In the genomic region with DNA sequence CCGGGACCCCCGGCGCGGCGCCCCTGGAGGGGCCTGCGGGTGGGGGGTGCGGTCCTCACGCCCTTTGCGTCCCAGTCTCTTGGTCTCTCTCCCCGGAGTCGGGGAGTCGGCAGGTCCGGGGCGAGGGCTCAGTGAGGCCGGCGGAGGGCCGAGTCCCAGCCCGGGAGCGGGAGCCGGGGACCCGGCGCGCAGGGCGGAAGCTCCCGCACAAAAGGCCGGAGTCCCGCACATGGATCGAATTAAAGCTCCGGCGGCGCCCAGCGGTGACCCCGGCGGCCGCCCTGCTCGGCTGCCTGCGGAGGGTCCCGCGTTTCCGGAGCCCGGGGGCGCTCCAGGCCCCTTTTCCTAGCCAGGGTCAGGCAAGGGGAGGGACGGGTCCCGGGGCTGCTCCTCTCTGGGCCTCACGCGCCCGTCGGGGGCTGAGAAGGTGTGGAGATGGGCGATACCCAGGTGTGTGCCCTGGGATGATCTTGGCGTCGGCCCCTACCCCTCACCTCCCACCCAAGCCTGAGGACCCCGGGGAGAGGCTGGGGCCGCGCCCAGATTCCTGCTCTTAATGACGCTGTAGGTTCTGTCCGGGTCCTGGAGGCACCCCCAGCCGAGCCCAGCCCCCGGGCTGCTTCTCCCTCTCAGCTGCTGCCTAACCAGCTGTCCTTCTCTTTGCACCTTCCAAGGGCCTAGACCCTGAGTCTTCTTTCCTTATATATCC, we compare ENCODE assay signal across 1 cellular context.
A peak's percentile ranks its signal among the peaks of the same experiment; 100 is the strongest.
TF ChIP-seq lines count a peak whose summit lies in the region.

No MANE protein-coding gene starts in this region.

TF ChIP-seq in HepG2, 621 proteins besides CTCF, POLR2A, EP300 and RAD21 (continued from another document and continues in another):
- TF ChIP-seq, protein P1, sequence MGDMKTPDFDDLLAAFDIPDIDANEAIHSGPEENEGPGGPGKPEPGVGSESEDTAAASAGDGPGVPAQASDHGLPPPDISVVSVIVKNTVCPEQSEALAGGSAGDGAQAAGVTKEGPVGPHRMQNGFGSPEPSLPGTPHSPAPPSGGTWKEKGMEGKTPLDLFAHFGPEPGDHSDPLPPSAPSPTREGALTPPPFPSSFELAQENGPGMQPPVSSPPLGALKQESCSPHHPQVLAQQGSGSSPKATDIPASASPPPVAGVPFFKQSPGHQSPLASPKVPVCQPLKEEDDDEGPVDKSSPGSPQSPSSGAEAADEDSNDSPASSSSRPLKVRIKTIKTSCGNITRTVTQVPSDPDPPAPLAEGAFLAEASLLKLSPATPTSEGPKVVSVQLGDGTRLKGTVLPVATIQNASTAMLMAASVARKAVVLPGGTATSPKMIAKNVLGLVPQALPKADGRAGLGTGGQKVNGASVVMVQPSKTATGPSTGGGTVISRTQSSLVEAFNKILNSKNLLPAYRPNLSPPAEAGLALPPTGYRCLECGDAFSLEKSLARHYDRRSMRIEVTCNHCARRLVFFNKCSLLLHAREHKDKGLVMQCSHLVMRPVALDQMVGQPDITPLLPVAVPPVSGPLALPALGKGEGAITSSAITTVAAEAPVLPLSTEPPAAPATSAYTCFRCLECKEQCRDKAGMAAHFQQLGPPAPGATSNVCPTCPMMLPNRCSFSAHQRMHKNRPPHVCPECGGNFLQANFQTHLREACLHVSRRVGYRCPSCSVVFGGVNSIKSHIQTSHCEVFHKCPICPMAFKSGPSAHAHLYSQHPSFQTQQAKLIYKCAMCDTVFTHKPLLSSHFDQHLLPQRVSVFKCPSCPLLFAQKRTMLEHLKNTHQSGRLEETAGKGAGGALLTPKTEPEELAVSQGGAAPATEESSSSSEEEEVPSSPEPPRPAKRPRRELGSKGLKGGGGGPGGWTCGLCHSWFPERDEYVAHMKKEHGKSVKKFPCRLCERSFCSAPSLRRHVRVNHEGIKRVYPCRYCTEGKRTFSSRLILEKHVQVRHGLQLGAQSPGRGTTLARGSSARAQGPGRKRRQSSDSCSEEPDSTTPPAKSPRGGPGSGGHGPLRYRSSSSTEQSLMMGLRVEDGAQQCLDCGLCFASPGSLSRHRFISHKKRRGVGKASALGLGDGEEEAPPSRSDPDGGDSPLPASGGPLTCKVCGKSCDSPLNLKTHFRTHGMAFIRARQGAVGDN (CRISPR knock-in tag; IDR thresholded peaks at IDR 0.05) = peak; percentile 71
- TF ChIP-seq DMAP1 (CRISPR knock-in tag; IDR thresholded peaks at IDR 0.05) (0 out of 2 replicates have a peak, but pooled peaks have one; percentile 26), KDM6A (CRISPR knock-in tag; IDR thresholded peaks at IDR 0.05; ENCODE audit: low read depth) (no peak), HCFC1 (IDR thresholded peaks at IDR 0.05; ENCODE audit: low read depth, low read length) (no peak), MED13 (CRISPR knock-in tag; IDR thresholded peaks at IDR 0.05) (no peak), SNRNP70 (IDR thresholded peaks at IDR 0.05; ENCODE audit: low read depth, low read length) (no peak), ZNF484 (CRISPR knock-in tag; IDR thresholded peaks at IDR 0.05; ENCODE audit: borderline replicate concordance, low read depth) (no peak), PAX8 (CRISPR knock-in tag; IDR thresholded peaks at IDR 0.05; ENCODE audit: borderline replicate concordance) (no peak), ONECUT2 (CRISPR knock-in tag; IDR thresholded peaks at IDR 0.05) (no peak), ZNF430 (CRISPR knock-in tag; IDR thresholded peaks at IDR 0.05) (no peak), ZFP36 (IDR thresholded peaks at IDR 0.05; ENCODE audit: borderline replicate concordance, low read depth, low read length, partially characterized antibody) (no peak), CCDC6 (CRISPR knock-in tag; IDR thresholded peaks at IDR 0.05) (no peak), ZNF431 (CRISPR knock-in tag; IDR thresholded peaks at IDR 0.05; ENCODE audit: borderline replicate concordance, low read depth) (no peak), ZNF331 (CRISPR knock-in tag; IDR thresholded peaks at IDR 0.05) (no peak), RFXAP (CRISPR knock-in tag; IDR thresholded peaks at IDR 0.05; ENCODE audit: borderline replicate concordance) (no peak), ZNF20 (CRISPR knock-in tag; IDR thresholded peaks at IDR 0.05) (no peak), ZNF878 (CRISPR knock-in tag; IDR thresholded peaks at IDR 0.05) (no peak), TCF7 (IDR thresholded peaks at IDR 0.05; ENCODE audit: low read depth) (no peak), BHLHE40 (IDR thresholded peaks at IDR 0.05; ENCODE audit: low read length) (no peak), HNRNPLL (IDR thresholded peaks at IDR 0.05; ENCODE audit: low read depth, low read length, poor library complexity, severe bottlenecking) (peak; percentile 53), ZFX (CRISPR knock-in tag; IDR thresholded peaks at IDR 0.05; ENCODE audit: low read depth) (peak; percentile 64), REL (CRISPR knock-in tag; conservative IDR thresholded peaks at IDR 0.05) (no peak), MYC (CRISPR knock-in tag; IDR thresholded peaks at IDR 0.05; ENCODE audit: borderline replicate concordance) (peak; percentile 38; the same call in 1 of the 2 replicates), AKAP8 (CRISPR knock-in tag; IDR thresholded peaks at IDR 0.05) (no peak), IRX3 (CRISPR knock-in tag; IDR thresholded peaks at IDR 0.05; ENCODE audit: borderline replicate concordance, low read depth) (no peak)
- TF ChIP-seq, protein P2, sequence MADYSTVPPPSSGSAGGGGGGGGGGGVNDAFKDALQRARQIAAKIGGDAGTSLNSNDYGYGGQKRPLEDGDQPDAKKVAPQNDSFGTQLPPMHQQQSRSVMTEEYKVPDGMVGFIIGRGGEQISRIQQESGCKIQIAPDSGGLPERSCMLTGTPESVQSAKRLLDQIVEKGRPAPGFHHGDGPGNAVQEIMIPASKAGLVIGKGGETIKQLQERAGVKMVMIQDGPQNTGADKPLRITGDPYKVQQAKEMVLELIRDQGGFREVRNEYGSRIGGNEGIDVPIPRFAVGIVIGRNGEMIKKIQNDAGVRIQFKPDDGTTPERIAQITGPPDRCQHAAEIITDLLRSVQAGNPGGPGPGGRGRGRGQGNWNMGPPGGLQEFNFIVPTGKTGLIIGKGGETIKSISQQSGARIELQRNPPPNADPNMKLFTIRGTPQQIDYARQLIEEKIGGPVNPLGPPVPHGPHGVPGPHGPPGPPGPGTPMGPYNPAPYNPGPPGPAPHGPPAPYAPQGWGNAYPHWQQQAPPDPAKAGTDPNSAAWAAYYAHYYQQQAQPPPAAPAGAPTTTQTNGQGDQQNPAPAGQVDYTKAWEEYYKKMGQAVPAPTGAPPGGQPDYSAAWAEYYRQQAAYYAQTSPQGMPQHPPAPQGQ (CRISPR knock-in tag; IDR thresholded peaks at IDR 0.05; ENCODE audit: borderline replicate concordance) = no peak
- TF ChIP-seq, protein P3, sequence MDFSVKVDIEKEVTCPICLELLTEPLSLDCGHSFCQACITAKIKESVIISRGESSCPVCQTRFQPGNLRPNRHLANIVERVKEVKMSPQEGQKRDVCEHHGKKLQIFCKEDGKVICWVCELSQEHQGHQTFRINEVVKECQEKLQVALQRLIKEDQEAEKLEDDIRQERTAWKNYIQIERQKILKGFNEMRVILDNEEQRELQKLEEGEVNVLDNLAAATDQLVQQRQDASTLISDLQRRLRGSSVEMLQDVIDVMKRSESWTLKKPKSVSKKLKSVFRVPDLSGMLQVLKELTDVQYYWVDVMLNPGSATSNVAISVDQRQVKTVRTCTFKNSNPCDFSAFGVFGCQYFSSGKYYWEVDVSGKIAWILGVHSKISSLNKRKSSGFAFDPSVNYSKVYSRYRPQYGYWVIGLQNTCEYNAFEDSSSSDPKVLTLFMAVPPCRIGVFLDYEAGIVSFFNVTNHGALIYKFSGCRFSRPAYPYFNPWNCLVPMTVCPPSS (IDR thresholded peaks at IDR 0.05) = no peak
- TF ChIP-seq, protein P4, sequence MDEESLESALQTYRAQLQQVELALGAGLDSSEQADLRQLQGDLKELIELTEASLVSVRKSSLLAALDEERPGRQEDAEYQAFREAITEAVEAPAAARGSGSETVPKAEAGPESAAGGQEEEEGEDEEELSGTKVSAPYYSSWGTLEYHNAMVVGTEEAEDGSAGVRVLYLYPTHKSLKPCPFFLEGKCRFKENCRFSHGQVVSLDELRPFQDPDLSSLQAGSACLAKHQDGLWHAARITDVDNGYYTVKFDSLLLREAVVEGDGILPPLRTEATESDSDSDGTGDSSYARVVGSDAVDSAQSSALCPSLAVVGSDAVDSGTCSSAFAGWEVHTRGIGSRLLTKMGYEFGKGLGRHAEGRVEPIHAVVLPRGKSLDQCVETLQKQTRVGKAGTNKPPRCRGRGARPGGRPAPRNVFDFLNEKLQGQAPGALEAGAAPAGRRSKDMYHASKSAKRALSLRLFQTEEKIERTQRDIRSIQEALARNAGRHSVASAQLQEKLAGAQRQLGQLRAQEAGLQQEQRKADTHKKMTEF (CRISPR knock-in tag; IDR thresholded peaks at IDR 0.05) = no peak
- TF ChIP-seq, protein P5, sequence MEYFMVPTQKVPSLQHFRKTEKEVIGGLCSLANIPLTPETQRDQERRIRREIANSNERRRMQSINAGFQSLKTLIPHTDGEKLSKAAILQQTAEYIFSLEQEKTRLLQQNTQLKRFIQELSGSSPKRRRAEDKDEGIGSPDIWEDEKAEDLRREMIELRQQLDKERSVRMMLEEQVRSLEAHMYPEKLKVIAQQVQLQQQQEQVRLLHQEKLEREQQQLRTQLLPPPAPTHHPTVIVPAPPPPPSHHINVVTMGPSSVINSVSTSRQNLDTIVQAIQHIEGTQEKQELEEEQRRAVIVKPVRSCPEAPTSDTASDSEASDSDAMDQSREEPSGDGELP (IDR thresholded peaks at IDR 0.05; ENCODE audit: borderline replicate concordance, low read depth) = no peak
- TF ChIP-seq, protein P6, sequence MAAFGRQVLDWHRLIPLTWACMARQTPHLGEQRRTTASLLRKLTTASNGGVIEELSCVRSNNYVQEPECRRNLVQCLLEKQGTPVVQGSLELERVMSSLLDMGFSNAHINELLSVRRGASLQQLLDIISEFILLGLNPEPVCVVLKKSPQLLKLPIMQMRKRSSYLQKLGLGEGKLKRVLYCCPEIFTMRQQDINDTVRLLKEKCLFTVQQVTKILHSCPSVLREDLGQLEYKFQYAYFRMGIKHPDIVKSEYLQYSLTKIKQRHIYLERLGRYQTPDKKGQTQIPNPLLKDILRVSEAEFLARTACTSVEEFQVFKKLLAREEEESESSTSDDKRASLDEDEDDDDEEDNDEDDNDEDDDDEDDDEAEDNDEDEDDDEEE (CRISPR knock-in tag; IDR thresholded peaks at IDR 0.05) = no peak
- TF ChIP-seq, protein P7, sequence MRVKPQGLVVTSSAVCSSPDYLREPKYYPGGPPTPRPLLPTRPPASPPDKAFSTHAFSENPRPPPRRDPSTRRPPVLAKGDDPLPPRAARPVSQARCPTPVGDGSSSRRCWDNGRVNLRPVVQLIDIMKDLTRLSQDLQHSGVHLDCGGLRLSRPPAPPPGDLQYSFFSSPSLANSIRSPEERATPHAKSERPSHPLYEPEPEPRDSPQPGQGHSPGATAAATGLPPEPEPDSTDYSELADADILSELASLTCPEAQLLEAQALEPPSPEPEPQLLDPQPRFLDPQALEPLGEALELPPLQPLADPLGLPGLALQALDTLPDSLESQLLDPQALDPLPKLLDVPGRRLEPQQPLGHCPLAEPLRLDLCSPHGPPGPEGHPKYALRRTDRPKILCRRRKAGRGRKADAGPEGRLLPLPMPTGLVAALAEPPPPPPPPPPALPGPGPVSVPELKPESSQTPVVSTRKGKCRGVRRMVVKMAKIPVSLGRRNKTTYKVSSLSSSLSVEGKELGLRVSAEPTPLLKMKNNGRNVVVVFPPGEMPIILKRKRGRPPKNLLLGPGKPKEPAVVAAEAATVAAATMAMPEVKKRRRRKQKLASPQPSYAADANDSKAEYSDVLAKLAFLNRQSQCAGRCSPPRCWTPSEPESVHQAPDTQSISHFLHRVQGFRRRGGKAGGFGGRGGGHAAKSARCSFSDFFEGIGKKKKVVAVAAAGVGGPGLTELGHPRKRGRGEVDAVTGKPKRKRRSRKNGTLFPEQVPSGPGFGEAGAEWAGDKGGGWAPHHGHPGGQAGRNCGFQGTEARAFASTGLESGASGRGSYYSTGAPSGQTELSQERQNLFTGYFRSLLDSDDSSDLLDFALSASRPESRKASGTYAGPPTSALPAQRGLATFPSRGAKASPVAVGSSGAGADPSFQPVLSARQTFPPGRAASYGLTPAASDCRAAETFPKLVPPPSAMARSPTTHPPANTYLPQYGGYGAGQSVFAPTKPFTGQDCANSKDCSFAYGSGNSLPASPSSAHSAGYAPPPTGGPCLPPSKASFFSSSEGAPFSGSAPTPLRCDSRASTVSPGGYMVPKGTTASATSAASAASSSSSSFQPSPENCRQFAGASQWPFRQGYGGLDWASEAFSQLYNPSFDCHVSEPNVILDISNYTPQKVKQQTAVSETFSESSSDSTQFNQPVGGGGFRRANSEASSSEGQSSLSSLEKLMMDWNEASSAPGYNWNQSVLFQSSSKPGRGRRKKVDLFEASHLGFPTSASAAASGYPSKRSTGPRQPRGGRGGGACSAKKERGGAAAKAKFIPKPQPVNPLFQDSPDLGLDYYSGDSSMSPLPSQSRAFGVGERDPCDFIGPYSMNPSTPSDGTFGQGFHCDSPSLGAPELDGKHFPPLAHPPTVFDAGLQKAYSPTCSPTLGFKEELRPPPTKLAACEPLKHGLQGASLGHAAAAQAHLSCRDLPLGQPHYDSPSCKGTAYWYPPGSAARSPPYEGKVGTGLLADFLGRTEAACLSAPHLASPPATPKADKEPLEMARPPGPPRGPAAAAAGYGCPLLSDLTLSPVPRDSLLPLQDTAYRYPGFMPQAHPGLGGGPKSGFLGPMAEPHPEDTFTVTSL (CRISPR knock-in tag; IDR thresholded peaks at IDR 0.05; ENCODE audit: borderline replicate concordance) = no peak
- TF ChIP-seq, protein P8, sequence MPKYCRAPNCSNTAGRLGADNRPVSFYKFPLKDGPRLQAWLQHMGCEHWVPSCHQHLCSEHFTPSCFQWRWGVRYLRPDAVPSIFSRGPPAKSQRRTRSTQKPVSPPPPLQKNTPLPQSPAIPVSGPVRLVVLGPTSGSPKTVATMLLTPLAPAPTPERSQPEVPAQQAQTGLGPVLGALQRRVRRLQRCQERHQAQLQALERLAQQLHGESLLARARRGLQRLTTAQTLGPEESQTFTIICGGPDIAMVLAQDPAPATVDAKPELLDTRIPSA (CRISPR knock-in tag; IDR thresholded peaks at IDR 0.05; ENCODE audit: borderline replicate concordance) = no peak
- TF ChIP-seq, protein P9, sequence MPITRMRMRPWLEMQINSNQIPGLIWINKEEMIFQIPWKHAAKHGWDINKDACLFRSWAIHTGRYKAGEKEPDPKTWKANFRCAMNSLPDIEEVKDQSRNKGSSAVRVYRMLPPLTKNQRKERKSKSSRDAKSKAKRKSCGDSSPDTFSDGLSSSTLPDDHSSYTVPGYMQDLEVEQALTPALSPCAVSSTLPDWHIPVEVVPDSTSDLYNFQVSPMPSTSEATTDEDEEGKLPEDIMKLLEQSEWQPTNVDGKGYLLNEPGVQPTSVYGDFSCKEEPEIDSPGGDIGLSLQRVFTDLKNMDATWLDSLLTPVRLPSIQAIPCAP (CRISPR knock-in tag; IDR thresholded peaks at IDR 0.05; ENCODE audit: low read depth) = no peak
- TF ChIP-seq, protein P10, sequence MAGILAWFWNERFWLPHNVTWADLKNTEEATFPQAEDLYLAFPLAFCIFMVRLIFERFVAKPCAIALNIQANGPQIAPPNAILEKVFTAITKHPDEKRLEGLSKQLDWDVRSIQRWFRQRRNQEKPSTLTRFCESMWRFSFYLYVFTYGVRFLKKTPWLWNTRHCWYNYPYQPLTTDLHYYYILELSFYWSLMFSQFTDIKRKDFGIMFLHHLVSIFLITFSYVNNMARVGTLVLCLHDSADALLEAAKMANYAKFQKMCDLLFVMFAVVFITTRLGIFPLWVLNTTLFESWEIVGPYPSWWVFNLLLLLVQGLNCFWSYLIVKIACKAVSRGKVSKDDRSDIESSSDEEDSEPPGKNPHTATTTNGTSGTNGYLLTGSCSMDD (CRISPR knock-in tag; IDR thresholded peaks at IDR 0.05) = no peak
- TF ChIP-seq, protein P11, sequence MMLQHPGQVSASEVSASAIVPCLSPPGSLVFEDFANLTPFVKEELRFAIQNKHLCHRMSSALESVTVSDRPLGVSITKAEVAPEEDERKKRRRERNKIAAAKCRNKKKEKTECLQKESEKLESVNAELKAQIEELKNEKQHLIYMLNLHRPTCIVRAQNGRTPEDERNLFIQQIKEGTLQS (CRISPR knock-in tag; IDR thresholded peaks at IDR 0.05) = no peak
